8 cellular contexts compared by ENCODE assay signal in genomic region chr1:211680752-211681327, GRCh38. TPM values are rescaled to one million over a fixed set of nuclear protein-coding genes. Genes with fewer than 3 reads are reported as not detected.
DNase-seq lines count a peak whose midpoint lies in the region; ATAC-seq and TF ChIP-seq lines count a peak whose summit lies in the region.

No MANE protein-coding gene starts in this region.

- TF ChIP-seq POLR2A in spleen (IDR thresholded peaks at IDR 0.05): no peak

- H3K9me3 ChIP-seq in spleen: no peaks in the 10 kb centered on the region

- 3 to 6% (median 4%) methylated on average over 9 of the region's 9 CpGs for WGBS in spleen, 5 donors

- in situ Hi-C loops in ACHN (cut with HindIII; ENCODE audit: low pct_ligation_motif_present, low pct_unique_long_range_greater_than_20kb, low sequenced_read_pairs): no loop called here

- DNase-seq in ACHN (peak; percentile 95), NCI-H2081 treated with DMSO at 0.1 percent for 48 hours (lab: John Stamatoyannopoulos, UW) (peak; percentile 82), T1000 (lab: John Stamatoyannopoulos, UW) (peak; percentile 54), anterior cingulate cortex (lab: John Stamatoyannopoulos, UW) (peak in 51 of 58 donors; percentile 5 to 90 (median 62)), hippocampal formation (lab: John Stamatoyannopoulos, UW) (peak; percentile 64 to 89), spleen (peak; percentile 91)

- peak overlapping the region in 7 of 8 donors; percentile 2 to 64 (median 37) for H3K27ac ChIP-seq in spleen

- no peaks in the 10 kb centered on the region for H3K27me3 ChIP-seq in spleen (replicated peaks in 1 of 7)

- ATAC-seq in GM18858 (IDR thresholded peaks at IDR 0.05; ENCODE audit: unreplicated experiment): peak; percentile 76
- peak; percentile 80 for ATAC-seq in HG03064 (IDR thresholded peaks at IDR 0.05; ENCODE audit: low read depth, unreplicated experiment)

- intact Hi-C loops in spleen (cut with DNase I; ENCODE audit: low total_unique reads): loop anchor here (5.0 kb wide), 1 partner anchor 611 kb away; no protein-coding TSS in a partner anchor

- peak; percentile 60 to 94 (median 77) for TF ChIP-seq CTCF in spleen (IDR thresholded peaks at IDR 0.05 in 8 of 11, conservative IDR thresholded peaks at IDR 0.05 in 3 of 11)

- no peak overlapping the region for H3K4me3 ChIP-seq in spleen

- H3K4me1 ChIP-seq in spleen: peaks cover 4 to 19% (median 14%) of the 10 kb centered on the region in 6 donors

- H3K36me3 ChIP-seq in spleen: no peaks in the 10 kb centered on the region

RNA-seq across cellular contexts. Expression of gene NEK2, which starts 5.4 kb away (rescaled TPM):
- total RNA-seq in spleen: 1 to 10 TPM in 5 of 7 donors, under 1 TPM in 2; 0.38 to 5.5 (median 2.4) TPM
- 1 to 10 TPM in 2 of 3 donors, under 1 TPM in 1; 0.74 to 4.0 (median 1.6) TPM for polyA plus RNA-seq in spleen
